In the genomic region with DNA sequence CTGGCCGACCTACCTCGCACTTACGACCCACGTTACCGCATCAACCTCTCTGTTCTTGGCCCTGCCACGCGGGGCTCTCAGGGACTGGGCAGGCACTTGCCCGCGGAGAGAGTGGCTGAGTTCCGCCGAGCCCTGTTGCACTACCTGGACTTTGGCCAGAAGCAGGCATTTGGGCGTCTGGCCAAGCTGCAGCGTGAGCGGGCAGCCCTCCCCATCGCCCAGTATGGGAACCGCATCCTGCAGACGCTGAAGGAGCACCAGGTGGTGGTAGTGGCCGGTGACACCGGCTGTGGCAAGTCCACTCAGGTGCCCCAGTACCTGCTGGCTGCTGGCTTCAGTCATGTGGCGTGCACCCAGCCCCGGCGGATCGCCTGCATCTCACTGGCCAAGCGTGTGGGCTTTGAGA, we compare ENCODE assay signal across 1 cellular context.
TF ChIP-seq lines count a peak whose summit lies in the region.

No MANE protein-coding gene starts in this region.

TF ChIP-seq in H1, 55 proteins besides CTCF, POLR2A, EP300 and RAD21:
- TF ChIP-seq CREB1 (IDR thresholded peaks at IDR 0.05) (no peak), SIX5 (IDR thresholded peaks at IDR 0.05; ENCODE audit: low read depth, low read length) (no peak), SP2 (IDR thresholded peaks at IDR 0.05; ENCODE audit: low read length) (no peak), SIRT6 (IDR thresholded peaks at IDR 0.05; ENCODE audit: low read length) (no peak)
